ENCODE assay signal across 8 cellular contexts in genomic region chr1:27864264-27864895, GRCh38. TPM values are rescaled to one million over a fixed set of nuclear protein-coding genes. Genes with fewer than 3 reads are reported as not detected.
DNase-seq lines count a peak whose midpoint lies in the region; ATAC-seq and TF ChIP-seq lines count a peak whose summit lies in the region.
"Had no signal": no experiment of that assay in that cellular context is flagged by ENCODE, and none has a peak within 500 bp of the region (broad histone marks: within the 10 kb centered on the region; RNA-seq: fewer than 3 reads in every experiment).

No MANE protein-coding gene starts in this region.

- H3K27ac ChIP-seq in left ventricle myocardium inferior (replicated peaks), result peak overlapping the region; percentile 52

- TF ChIP-seq CTCF in left ventricle myocardium inferior (IDR thresholded peaks at IDR 0.05; ENCODE audit: borderline replicate concordance), result no peak

- H3K4me1 Mint-ChIP-seq in activated CD4-positive, alpha-beta T cell treated with anti-CD3 and anti-CD28 coated beads, Interleukin-2, amount 10 ng/mL, durations not matched to agents 7 days and 5 days, result peaks cover 46% of the 10 kb centered on the region
- peaks cover 49% of the 10 kb centered on the region for H3K4me1 Mint-ChIP-seq in stimulated activated naive CD8-positive, alpha-beta T cell treated with anti-CD3 and anti-CD28 coated beads, Interleukin-15, Interleukin-2, amounts not matched to agents 100 ng/mL and 50 ng/mL, for 24 hours (ENCODE audit: low read depth)

- H3K27me3 ChIP-seq in left ventricle myocardium inferior (ENCODE audit: low read depth) (no peaks in the 10 kb centered on the region), H7 (ENCODE audit: control insufficient read depth, insufficient read depth, low read length) (no peaks in the 10 kb centered on the region)

- no peaks in the 10 kb centered on the region for H3K9me3 Mint-ChIP-seq in activated CD4-positive, alpha-beta T cell treated with anti-CD3 and anti-CD28 coated beads, Interleukin-2, amount 10 ng/mL, durations not matched to agents 7 days and 5 days
- no peaks in the 10 kb centered on the region for H3K9me3 Mint-ChIP-seq in stimulated activated naive CD8-positive, alpha-beta T cell treated with anti-CD3 and anti-CD28 coated beads, Interleukin-15, Interleukin-2, amounts not matched to agents 100 ng/mL and 50 ng/mL, for 24 hours

- H3K4me1 ChIP-seq in left ventricle myocardium inferior, result peaks cover 12% of the 10 kb centered on the region

- ATAC-seq in HG02840 (IDR thresholded peaks at IDR 0.05; ENCODE audit: low FRiP score, unreplicated experiment) (no peak), HG03196 (IDR thresholded peaks at IDR 0.05; ENCODE audit: unreplicated experiment) (no peak)

- no peaks in the 10 kb centered on the region for H3K9me3 ChIP-seq in left ventricle myocardium inferior (replicated peaks)

- POLR2A ChIA-PET in activated CD4-positive, alpha-beta T cell treated with anti-CD3 and anti-CD28 coated beads, Interleukin-2, amount 10 ng/mL, durations not matched to agents 7 days and 5 days (lab: Charles Lee), result no interaction called here

- no peaks in the 10 kb centered on the region for H3K36me3 ChIP-seq in left ventricle myocardium inferior
- no peaks in the 10 kb centered on the region for H3K36me3 ChIP-seq in H7 (replicated peaks; ENCODE audit: control insufficient read depth, insufficient read depth, low read length)

- H3K4me3 ChIP-seq in left ventricle myocardium inferior, result no peak overlapping the region
- H3K4me3 ChIP-seq in H7 (ENCODE audit: insufficient read depth, low read depth, low read length), result no peak overlapping the region

- DNase-seq in KG1 (lab: John Stamatoyannopoulos, UW), result peak; percentile 40
- DNase-seq in activated CD4-positive, alpha-beta T cell treated with anti-CD3 and anti-CD28 coated beads, Interleukin-2, amount 10 ng/mL, durations not matched to agents 7 days and 5 days, result no peak
- DNase-seq in left ventricle myocardium inferior, result peak; percentile 21
- DNase-seq in H7, result no peak
- DNase-seq: NCI-H187 treated with DMSO at 0.1 percent for 48 hours had no signal

- peak overlapping the region; percentile 93 for H3K27ac Mint-ChIP-seq in activated CD4-positive, alpha-beta T cell treated with anti-CD3 and anti-CD28 coated beads, Interleukin-2, amount 10 ng/mL, durations not matched to agents 7 days and 5 days
- H3K27ac Mint-ChIP-seq in stimulated activated naive CD8-positive, alpha-beta T cell treated with anti-CD3 and anti-CD28 coated beads, Interleukin-15, Interleukin-2, amounts not matched to agents 100 ng/mL and 50 ng/mL, for 24 hours, result peak overlapping the region; percentile 95

- H3K36me3 Mint-ChIP-seq in activated CD4-positive, alpha-beta T cell treated with anti-CD3 and anti-CD28 coated beads, Interleukin-2, amount 10 ng/mL, durations not matched to agents 7 days and 5 days (ENCODE audit: low read depth), result no peaks in the 10 kb centered on the region
- H3K36me3 Mint-ChIP-seq in stimulated activated naive CD8-positive, alpha-beta T cell treated with anti-CD3 and anti-CD28 coated beads, Interleukin-15, Interleukin-2, amounts not matched to agents 100 ng/mL and 50 ng/mL, for 24 hours (ENCODE audit: low read depth), result no peaks in the 10 kb centered on the region

- H3K4me3 Mint-ChIP-seq in activated CD4-positive, alpha-beta T cell treated with anti-CD3 and anti-CD28 coated beads, Interleukin-2, amount 10 ng/mL, durations not matched to agents 7 days and 5 days, result no peak overlapping the region
- no peak overlapping the region for H3K4me3 Mint-ChIP-seq in stimulated activated naive CD8-positive, alpha-beta T cell treated with anti-CD3 and anti-CD28 coated beads, Interleukin-15, Interleukin-2, amounts not matched to agents 100 ng/mL and 50 ng/mL, for 24 hours

- intact Hi-C loops in left ventricle myocardium inferior (cut with micrococcal nuclease), result no loop called here

- CTCF ChIA-PET in activated CD4-positive, alpha-beta T cell treated with anti-CD3 and anti-CD28 coated beads, Interleukin-2, amount 10 ng/mL, durations not matched to agents 7 days and 5 days (lab: Charles Lee), result interaction anchor here (0.6 to 1.3 kb wide), 2 partner anchors 74 to 90 kb away, joined by 3 read pairs; no protein-coding TSS in a partner anchor

- no peaks in the 10 kb centered on the region for H3K27me3 Mint-ChIP-seq in activated CD4-positive, alpha-beta T cell treated with anti-CD3 and anti-CD28 coated beads, Interleukin-2, amount 10 ng/mL, durations not matched to agents 7 days and 5 days
- H3K27me3 Mint-ChIP-seq in stimulated activated naive CD8-positive, alpha-beta T cell treated with anti-CD3 and anti-CD28 coated beads, Interleukin-15, Interleukin-2, amounts not matched to agents 100 ng/mL and 50 ng/mL, for 24 hours, result no peaks in the 10 kb centered on the region

RNA-seq across cellular contexts. Expression of gene THEMIS2, which starts 8.0 kb away (rescaled TPM):
- total RNA-seq in activated CD4-positive, alpha-beta T cell treated with anti-CD3 and anti-CD28 coated beads, Interleukin-2, amount 10 ng/mL, durations not matched to agents 7 days and 5 days, result 10 to 100 TPM; 24.3 to 31.1 TPM
- 4.9 TPM for total RNA-seq in left ventricle myocardium inferior
- 27.5 and 38.7 TPM in 2 replicates for total RNA-seq in H7 (2014; rRNA removed; shearing (Covaris generic))

RNA-seq across cellular contexts. Expression of gene PPP1R8, which starts 33.8 kb away (rescaled TPM):
- total RNA-seq in activated CD4-positive, alpha-beta T cell treated with anti-CD3 and anti-CD28 coated beads, Interleukin-2, amount 10 ng/mL, durations not matched to agents 7 days and 5 days, result 10 to 100 TPM; 55.8 to 57.5 TPM
- 24.0 TPM for total RNA-seq in left ventricle myocardium inferior
- total RNA-seq in H7 (2014; rRNA removed; shearing (Covaris generic)), result 83.0 and 95.3 TPM in 2 replicates

RNA-seq across cellular contexts. Expression of gene RPA2, which starts 50.0 kb away (rescaled TPM):
- total RNA-seq in activated CD4-positive, alpha-beta T cell treated with anti-CD3 and anti-CD28 coated beads, Interleukin-2, amount 10 ng/mL, durations not matched to agents 7 days and 5 days, result 10 to 100 TPM; 62.7 to 63.8 TPM
- 21.2 TPM for total RNA-seq in left ventricle myocardium inferior
- total RNA-seq in H7 (2014; rRNA removed; shearing (Covaris generic)), result 99.0 and 107 TPM in 2 replicates

Comparison
In these comparisons a context has a peak if more than half of its experiments do, and no peak if none do; other contexts are left out.
1. DNase-seq: peak in KG1 (single experiment) and left ventricle myocardium inferior (single experiment); none in activated CD4-positive, alpha-beta T cell treated with anti-CD3 and anti-CD28 coated beads, Interleukin-2, amount 10 ng/mL, durations not matched to agents 7 days and 5 days (single experiment) and H7 (single experiment).